Comparison of ENCODE assay signal across 8 cellular contexts in genomic region chr9:122265265-122265900, GRCh38. TPM values are rescaled to one million over a fixed set of nuclear protein-coding genes. Genes with fewer than 3 reads are reported as not detected.
DNase-seq lines count a peak whose midpoint lies in the region; ATAC-seq and TF ChIP-seq lines count a peak whose summit lies in the region.

No MANE protein-coding gene starts in this region.

- peaks cover 25% of the 10 kb centered on the region for H3K36me3 Mint-ChIP-seq in Calu3 (ENCODE audit: insufficient read depth, unreplicated experiment)
- peaks cover 47% of the 10 kb centered on the region for H3K36me3 Mint-ChIP-seq in dendritic cell treated with granulocyte-macrophage colony-stimulating factor and Interleukin-4, amounts not matched to agents 40 ng/mL and 50 ng/mL, for 4 days (ENCODE audit: low read depth)

- intact Hi-C loops in Calu3 (cut with micrococcal nuclease; ENCODE audit: unreplicated experiment) = loop anchor here (10.0 kb wide), 1 partner anchor 121 kb away; no protein-coding TSS in a partner anchor
- intact Hi-C loops in dendritic cell treated with granulocyte-macrophage colony-stimulating factor and Interleukin-4, amounts not matched to agents 40 ng/mL and 50 ng/mL, for 4 days (cut with micrococcal nuclease) = loop anchor here (2.0 to 5.0 kb wide), 2 partner anchors 82 to 173 kb away; partner anchors contain the start of gene TTLL11

- DNase-seq in Calu3 (peak; percentile 5), RWPE2 (ENCODE audit: low spot score) (no peak), lung (ENCODE audit: low spot score) (no peak), tibial nerve (ENCODE audit: low spot score in 2 of 2) (no peak), DMS153 treated with DMSO at 0.1 percent for 48 hours (lab: John Stamatoyannopoulos, UW; ENCODE audit: unreplicated experiment) (no peak)

- H3K27ac ChIP-seq in RWPE2 (ENCODE audit: poor library complexity, severe bottlenecking) (peak overlapping the region; percentile 73), lung (ENCODE audit: low read depth in 1 of 2, low read length in 1 of 2) (peak overlapping the region; percentile 92 to 95), tibial nerve (peak overlapping the region; percentile 90 to 94 (median 92))

- peaks cover 28% of the 10 kb centered on the region for H3K4me1 Mint-ChIP-seq in Calu3 (ENCODE audit: low read depth, unreplicated experiment)
- H3K4me1 Mint-ChIP-seq in dendritic cell treated with granulocyte-macrophage colony-stimulating factor and Interleukin-4, amounts not matched to agents 40 ng/mL and 50 ng/mL, for 4 days (ENCODE audit: low read depth) = peaks cover 48% of the 10 kb centered on the region

- peak overlapping the region; percentile 96 for H3K27ac Mint-ChIP-seq in Calu3 (ENCODE audit: unreplicated experiment)
- H3K27ac Mint-ChIP-seq in dendritic cell treated with granulocyte-macrophage colony-stimulating factor and Interleukin-4, amounts not matched to agents 40 ng/mL and 50 ng/mL, for 4 days = peak overlapping the region; percentile 98

- H3K27me3 Mint-ChIP-seq in Calu3 (ENCODE audit: unreplicated experiment) = no peaks in the 10 kb centered on the region
- H3K27me3 Mint-ChIP-seq in dendritic cell treated with granulocyte-macrophage colony-stimulating factor and Interleukin-4, amounts not matched to agents 40 ng/mL and 50 ng/mL, for 4 days = no peaks in the 10 kb centered on the region

- BruUV-seq in Calu3 (replicated peaks; lab: Mats Ljungman, UMichigan) = TSS peak; percentile 82

- H3K4me3 ChIP-seq in RWPE2 (ENCODE audit: severe bottlenecking) (peak overlapping the region; percentile 59), lung (peak overlapping the region; percentile 82), tibial nerve (peak overlapping the region; percentile 69 to 89 (median 76))

- H3K9me3 Mint-ChIP-seq in Calu3 (ENCODE audit: low read depth, unreplicated experiment) = no peaks in the 10 kb centered on the region
- no peaks in the 10 kb centered on the region for H3K9me3 Mint-ChIP-seq in dendritic cell treated with granulocyte-macrophage colony-stimulating factor and Interleukin-4, amounts not matched to agents 40 ng/mL and 50 ng/mL, for 4 days

- H3K4me3 Mint-ChIP-seq in Calu3 (ENCODE audit: low read depth, unreplicated experiment) = peak overlapping the region; percentile 90
- peak overlapping the region; percentile 99 for H3K4me3 Mint-ChIP-seq in dendritic cell treated with granulocyte-macrophage colony-stimulating factor and Interleukin-4, amounts not matched to agents 40 ng/mL and 50 ng/mL, for 4 days

- TF ChIP-seq EP300 in tibial nerve (IDR thresholded peaks at IDR 0.05) = no peak

- H3K4me1 ChIP-seq in RWPE2 (ENCODE audit: insufficient read depth, poor library complexity, severe bottlenecking) = peaks cover 14% of the 10 kb centered on the region
- peaks cover 10 to 31% of the 10 kb centered on the region in 2 donors for H3K4me1 ChIP-seq in lung (ENCODE audit: control insufficient read depth in 2 of 2, insufficient read depth in 2 of 2, low read length in 2 of 2)
- peaks cover 0 to 46% (median 20%) of the 10 kb centered on the region in 4 donors for H3K4me1 ChIP-seq in tibial nerve

- peaks cover 42% of the 10 kb centered on the region for H3K36me3 ChIP-seq in RWPE2 (ENCODE audit: low read depth)
- H3K36me3 ChIP-seq in lung (ENCODE audit: control insufficient read depth in 2 of 2, insufficient read depth in 2 of 2, low read length in 2 of 2) = peaks cover 1 to 8% of the 10 kb centered on the region in 2 donors
- H3K36me3 ChIP-seq in tibial nerve = peaks cover 0 to 11% (median 0%) of the 10 kb centered on the region in 3 donors

- TF ChIP-seq CTCF in Calu3 (IDR thresholded peaks at IDR 0.05; ENCODE audit: unreplicated experiment) (no peak), RWPE2 (IDR thresholded peaks at IDR 0.05; ENCODE audit: poor library complexity, severe bottlenecking) (peak; percentile 16), lung (IDR thresholded peaks at IDR 0.05; ENCODE audit: control extremely low read depth, extremely low read depth) (no peak), tibial nerve (IDR thresholded peaks at IDR 0.05) (no peak)

- H3K27me3 ChIP-seq in RWPE2 (ENCODE audit: insufficient read depth, poor library complexity, severe bottlenecking) (no peaks in the 10 kb centered on the region), lung (ENCODE audit: control insufficient read depth, insufficient read depth) (no peaks in the 10 kb centered on the region), tibial nerve (no peaks in the 10 kb centered on the region)

- TF ChIP-seq POLR2A in tibial nerve (IDR thresholded peaks at IDR 0.05) = no peak

- H3K9me3 ChIP-seq in RWPE2 (ENCODE audit: severe bottlenecking) (no peaks in the 10 kb centered on the region), lung (ENCODE audit: control insufficient read depth in 2 of 2, insufficient read depth in 1 of 2, low read length in 1 of 2) (no peaks in the 10 kb centered on the region), tibial nerve (no peaks in the 10 kb centered on the region)

- ATAC-seq in GM19395 (IDR thresholded peaks at IDR 0.05; ENCODE audit: unreplicated experiment) = peak; percentile 36
- ATAC-seq in HG03378 (IDR thresholded peaks at IDR 0.05; ENCODE audit: unreplicated experiment) = peak; percentile 42
- ATAC-seq in RWPE2 (ENCODE audit: low read depth) = peak; percentile 38
- no peak for ATAC-seq in lung (ENCODE audit: insufficient read depth, low FRiP score)

- WGBS in lung, 2 donors = 8 to 9% methylated on average over 13 of the region's 13 CpGs
- 17 to 18% methylated on average over 13 of the region's 13 CpGs for WGBS in tibial nerve, 2 donors

- CTCF ChIA-PET in Calu3 (lab: Charles Lee) = interaction anchor here (0.6 to 1.2 kb wide), 3 partner anchors 85 to 563 kb away, joined by 3 read pairs; no protein-coding TSS in a partner anchor

RNA-seq across cellular contexts. Expression of gene MRRF, which starts 0.7 kb away (rescaled TPM):
- total RNA-seq in Calu3 (2022) = 45.7 and 47.1 TPM in 2 replicates
- 10 to 100 TPM; 31.9 to 43.9 TPM for total RNA-seq in lung
- 10 to 100 TPM; 22.3 to 30.4 TPM for polyA plus RNA-seq in lung
- 10 to 100 TPM; 22.7 to 39.4 (median 38.2) TPM for total RNA-seq in tibial nerve

RNA-seq across cellular contexts. Expression of gene RBM18, which starts 0.7 kb away (rescaled TPM):
- total RNA-seq in Calu3 (2022) (13.1 and 14.1 TPM in 2 replicates), lung (10 to 100 TPM; 15.4 to 20.5 TPM), tibial nerve (1 to 10 TPM; 5.7 to 8.0 (median 7.0) TPM)
- 1 to 10 TPM; 5.5 to 9.4 TPM for polyA plus RNA-seq in lung

RNA-seq across cellular contexts. Expression of gene LHX6, which starts 36.6 kb away (rescaled TPM):
- total RNA-seq in Calu3 (2022) = 0.97 TPM in 1 of 2 replicates, not detected in the other
- total RNA-seq in lung = 10 to 100 TPM in 1 of 2 donors, 1 to 10 TPM in 1; 3.2 to 11.3 TPM
- polyA plus RNA-seq in lung = 1 to 10 TPM; 3.7 to 5.0 TPM
- total RNA-seq in tibial nerve = 10 to 100 TPM in 1 of 4 donors, 1 to 10 TPM in 3; 2.5 to 15.0 (median 6.5) TPM
